21 cellular contexts compared by ENCODE assay signal in genomic region chr5:62346727-62347126, GRCh38.
"Had no signal": no experiment of that assay in that cellular context is flagged by ENCODE, and none has a peak within 500 bp of the region (broad histone marks: within the 10 kb centered on the region; RNA-seq: fewer than 3 reads in every experiment).

No MANE protein-coding gene starts in this region.

- H3K9me3 ChIP-seq: adrenal gland, breast epithelium, gastrocnemius medialis, heart left ventricle, left ventricle myocardium inferior, neutrophil, pancreas, right lobe of liver, SJCRH30, stomach had no signal

- H3K9me3 Mint-ChIP-seq: activated naive CD4-positive, alpha-beta T cell treated with anti-CD3 and anti-CD28 coated beads, Interleukin-2, amount 10 ng/mL, durations not matched to agents 7 days and 5 days had no signal

- H3K27ac Mint-ChIP-seq: activated CD4-positive, alpha-beta T cell treated with anti-CD3 and anti-CD28 coated beads, Interleukin-2, amount 10 ng/mL, durations not matched to agents 24 days and 14 days; activated naive CD4-positive, alpha-beta T cell treated with anti-CD3 and anti-CD28 coated beads, Interleukin-2, amount 10 ng/mL, durations not matched to agents 7 days and 5 days had no signal

- H3K27ac ChIP-seq: adrenal gland, breast epithelium, gastrocnemius medialis, heart left ventricle, left ventricle myocardium inferior, neutrophil, pancreas, right lobe of liver, SJCRH30, stomach had no signal

- H3K4me3 Mint-ChIP-seq: activated CD4-positive, alpha-beta T cell treated with anti-CD3 and anti-CD28 coated beads, Interleukin-2, amount 10 ng/mL, durations not matched to agents 24 days and 14 days; activated naive CD4-positive, alpha-beta T cell treated with anti-CD3 and anti-CD28 coated beads, Interleukin-2, amount 10 ng/mL, durations not matched to agents 7 days and 5 days had no signal

- H3K36me3 ChIP-seq: breast epithelium, gastrocnemius medialis, right lobe of liver had no signal

- H3K27me3 Mint-ChIP-seq: activated CD4-positive, alpha-beta T cell treated with anti-CD3 and anti-CD28 coated beads, Interleukin-2, amount 10 ng/mL, durations not matched to agents 24 days and 14 days; activated naive CD4-positive, alpha-beta T cell treated with anti-CD3 and anti-CD28 coated beads, Interleukin-2, amount 10 ng/mL, durations not matched to agents 7 days and 5 days had no signal

- DNase-seq: activated CD4-positive, alpha-beta T cell treated with anti-CD3 and anti-CD28 coated beads, Interleukin-2, amount 10 ng/mL, durations not matched to agents 24 days and 14 days; activated CD4-positive, CD25-positive, alpha-beta regulatory T cell; activated effector memory CD4-positive, alpha-beta T cell treated with Interleukin-2 at 50 U/mL for 16 hours; activated naive CD4-positive, alpha-beta T cell treated with anti-CD3 and anti-CD28 coated beads, Interleukin-2, amount 10 ng/mL, durations not matched to agents 7 days and 5 days; adrenal gland; effector CD4-positive, alpha-beta T cell; gastrocnemius medialis; heart left ventricle; left ventricle myocardium inferior; mammary epithelial cell; pancreas; right lobe of liver; SJCRH30; small intestine; stimulated activated CD4-positive, alpha-beta T cell treated with anti-CD3 and anti-CD28 coated beads, Interleukin-4, amount 100 ng/mL, for 1 hour; stomach; T-helper 9 cell; trophoblast cell had no signal

- ATAC-seq: esophagus mucosa, gastrocnemius medialis, heart left ventricle, pancreas, right lobe of liver had no signal

- H3K4me3 ChIP-seq: adrenal gland, breast epithelium, gastrocnemius medialis, heart left ventricle, left ventricle myocardium inferior, pancreas, right lobe of liver, SJCRH30, stomach had no signal

- H3K4me1 ChIP-seq: adrenal gland, breast epithelium, heart left ventricle, right lobe of liver, SJCRH30 had no signal

- H3K27me3 ChIP-seq: adrenal gland, breast epithelium, gastrocnemius medialis, heart left ventricle, neutrophil, pancreas, right lobe of liver, SJCRH30, stomach had no signal
